8 cellular contexts compared by ENCODE assay signal in genomic region chr1:32071758-32072621, GRCh38. TPM values are rescaled to one million over a fixed set of nuclear protein-coding genes. Genes with fewer than 3 reads are reported as not detected.
A peak's percentile ranks its signal among the peaks of the same experiment; 100 is the strongest.
DNase-seq lines count a peak whose midpoint lies in the region; ATAC-seq and TF ChIP-seq lines count a peak whose summit lies in the region.

No MANE protein-coding gene starts in this region.

- peak; percentile 69 for DNase-seq in DMS53 (lab: John Stamatoyannopoulos, UW)
- DNase-seq in IMR-90: peak; percentile 84
- DNase-seq in activated T-helper 2 cell treated with anti-CD3 and anti-CD28 coated beads, Interferon-gamma antibody, Interleukin-2, Interleukin-4, amounts not matched to agents 10 μg/mL and 5 μg/mL and 100 μg/mL, durations not matched to agents 14 hours and 24 hours and 36 hours (ENCODE audit: low spot score): no peak
- no peak for DNase-seq in stimulated activated effector memory CD8-positive, alpha-beta T cell treated with anti-CD3 and anti-CD28 coated beads, Interleukin-12 subunit alpha, Interleukin-12 subunit beta, amount 100 ng/mL, for 72 hours (ENCODE audit: low spot score in 2 of 2)
- no peak for DNase-seq in MV-4-11 (lab: John Stamatoyannopoulos, UW)

- H3K79me1 ChIP-seq in IMR-90 (ENCODE audit: low read depth in 1 of 2, low read length in 2 of 2): peaks cover 18 to 61% of the 10 kb centered on the region in 2 experiments

- peaks cover 27% of the 10 kb centered on the region for H3K4me1 Mint-ChIP-seq in activated T-helper 2 cell treated with anti-CD3 and anti-CD28 coated beads, Interferon-gamma antibody, Interleukin-2, Interleukin-4, amounts not matched to agents 10 μg/mL and 5 μg/mL and 100 μg/mL, durations not matched to agents 14 hours and 24 hours and 36 hours (ENCODE audit: low read depth)
- H3K4me1 Mint-ChIP-seq in stimulated activated effector memory CD8-positive, alpha-beta T cell treated with anti-CD3 and anti-CD28 coated beads, Interleukin-12 subunit alpha, Interleukin-12 subunit beta, amount 100 ng/mL, for 72 hours: peaks cover 36% of the 10 kb centered on the region

- H3K23ac ChIP-seq in IMR-90 (ENCODE audit: low read depth, low read length): peak overlapping the region; percentile 99

- H3K9me3 ChIP-seq in IMR-90 (ENCODE audit: control insufficient read depth, insufficient read depth, low read length): no peaks in the 10 kb centered on the region
- no peaks in the 10 kb centered on the region for H3K9me3 ChIP-seq in iPS-15b (ENCODE audit: control insufficient read depth, insufficient read depth, low read length)

- H2AK9ac ChIP-seq in IMR-90 (replicated peaks; ENCODE audit: low read depth, low read length, poor library complexity): peak overlapping the region; percentile 99

- peak; percentile 6 for ATAC-seq in IMR-90 (ENCODE audit: low read depth)
- ATAC-seq in stimulated activated effector memory CD8-positive, alpha-beta T cell treated with anti-CD3 and anti-CD28 coated beads, Interleukin-12 subunit alpha, Interleukin-12 subunit beta, amount 100 ng/mL, for 72 hours: peak; percentile 58
- no peak for ATAC-seq in HG02610 (IDR thresholded peaks at IDR 0.05; ENCODE audit: unreplicated experiment)
- ATAC-seq in GM21737 (IDR thresholded peaks at IDR 0.05; ENCODE audit: unreplicated experiment): no peak

- H3K4me1 ChIP-seq in IMR-90 (ENCODE audit: control insufficient read depth, insufficient read depth, low read length): peaks cover 10% of the 10 kb centered on the region
- peaks cover 19% of the 10 kb centered on the region for H3K4me1 ChIP-seq in iPS-15b (ENCODE audit: control insufficient read depth, insufficient read depth, low read length)

- H2AK5ac ChIP-seq in IMR-90 (ENCODE audit: low read depth, low read length): peak overlapping the region; percentile 87

- no peaks in the 10 kb centered on the region for H3K27me3 Mint-ChIP-seq in activated T-helper 2 cell treated with anti-CD3 and anti-CD28 coated beads, Interferon-gamma antibody, Interleukin-2, Interleukin-4, amounts not matched to agents 10 μg/mL and 5 μg/mL and 100 μg/mL, durations not matched to agents 14 hours and 24 hours and 36 hours (ENCODE audit: low read depth)

- intact Hi-C loops in IMR-90 (cut with micrococcal nuclease): loop anchor here (2.0 to 5.0 kb wide), 2 partner anchors 35 to 109 kb away; partner anchors contain the start of gene KPNA6
- intact Hi-C loops in activated T-helper 2 cell treated with anti-CD3 and anti-CD28 coated beads, Interferon-gamma antibody, Interleukin-2, Interleukin-4, amounts not matched to agents 10 μg/mL and 5 μg/mL and 100 μg/mL, durations not matched to agents 14 hours and 24 hours and 36 hours (cut with micrococcal nuclease): loop anchor here (1.0 to 10.0 kb wide), 6 partner anchors 35 to 965 kb away; partner anchors contain the start of genes AK2, KHDRBS1, PEF1 and ZBTB8OS

- H2BK15ac ChIP-seq in IMR-90 (ENCODE audit: low read depth, low read length): peak overlapping the region; percentile 88

- POLR2A ChIA-PET in IMR-90 (lab: Charles Lee; ENCODE audit: unreplicated experiment): interaction anchor here (0.5 to 1.2 kb wide), 3 partner anchors 9 to 434 kb away, joined by 3 to 12 read pairs (median 5); no protein-coding TSS in a partner anchor

- peak overlapping the region; percentile 99 for H2AFZ ChIP-seq in IMR-90 (replicated peaks; ENCODE audit: low read length, poor library complexity)

- H4K20me1 ChIP-seq in IMR-90 (ENCODE audit: insufficient read depth, low read length): peaks cover 9% of the 10 kb centered on the region

- TF ChIP-seq POLR2A in IMR-90 (IDR thresholded peaks at IDR 0.05; ENCODE audit: low read depth, low read length): no peak

- H3K27me3 ChIP-seq in IMR-90 (ENCODE audit: control insufficient read depth, insufficient read depth, low read length) (no peaks in the 10 kb centered on the region), iPS-15b (ENCODE audit: control insufficient read depth, insufficient read depth, low read length) (no peaks in the 10 kb centered on the region)

- H3K56ac ChIP-seq in IMR-90 (ENCODE audit: extremely low read depth, insufficient read depth, low read length): peak overlapping the region; percentile 93

- peak overlapping the region; percentile 92 for H2BK120ac ChIP-seq in IMR-90 (ENCODE audit: low read depth, low read length)

- H3K36me3 Mint-ChIP-seq in activated T-helper 2 cell treated with anti-CD3 and anti-CD28 coated beads, Interferon-gamma antibody, Interleukin-2, Interleukin-4, amounts not matched to agents 10 μg/mL and 5 μg/mL and 100 μg/mL, durations not matched to agents 14 hours and 24 hours and 36 hours (ENCODE audit: low read depth): peaks cover 22% of the 10 kb centered on the region
- peaks cover 50% of the 10 kb centered on the region for H3K36me3 Mint-ChIP-seq in stimulated activated effector memory CD8-positive, alpha-beta T cell treated with anti-CD3 and anti-CD28 coated beads, Interleukin-12 subunit alpha, Interleukin-12 subunit beta, amount 100 ng/mL, for 72 hours

- peak overlapping the region; percentile 88 for H4K5ac ChIP-seq in IMR-90 (ENCODE audit: low read depth, low read length)

- peak; percentile 18; the same call in 1 of the 2 replicates for TF ChIP-seq RAD21 in IMR-90 (IDR thresholded peaks at IDR 0.05; ENCODE audit: low read length)

- peak overlapping the region; percentile 99 for H3K4ac ChIP-seq in IMR-90 (ENCODE audit: low read depth, low read length)

- no TSS peak for BruUV-seq in IMR-90 (replicated peaks; lab: Mats Ljungman, UMichigan)

- peaks cover 12% of the 10 kb centered on the region for H3K36me3 ChIP-seq in IMR-90 (ENCODE audit: control insufficient read depth, insufficient read depth, low read length)
- peaks cover 10% of the 10 kb centered on the region for H3K36me3 ChIP-seq in iPS-15b (ENCODE audit: control insufficient read depth, insufficient read depth, low read length)

- H4K91ac ChIP-seq in IMR-90 (ENCODE audit: insufficient read depth, low read depth, low read length): peak overlapping the region; percentile 98

- in situ Hi-C loops in IMR-90 (cut with MboI; ENCODE audit: low sequenced_read_pairs): no loop called here

- dilution Hi-C loops in IMR-90 (cut with HindIII; ENCODE audit: low sequenced_read_pairs, unreplicated experiment): no loop called here

- peak overlapping the region; percentile 91 for H3K4me2 ChIP-seq in IMR-90 (ENCODE audit: low read depth, low read length)

- TF ChIP-seq CTCF in IMR-90 (conservative IDR thresholded peaks at IDR 0.05; ENCODE audit: low read depth, low read length): no peak

- 0% methylated on average over 5 of the region's 14 CpGs; no CpG with 5 or more reads in 1 of the 2 experiments for WGBS in IMR-90 (ENCODE audit: extremely low coverage in 2 of 2, insufficient read length in 1 of 2), 2 experiments

- H3K4me3 ChIP-seq in IMR-90 (ENCODE audit: insufficient read depth, low read depth, low read length) (peak overlapping the region; percentile 84), iPS-15b (ENCODE audit: low read depth, low read length) (peak overlapping the region; percentile 89)

- peak overlapping the region; percentile 85 for H3K27ac Mint-ChIP-seq in activated T-helper 2 cell treated with anti-CD3 and anti-CD28 coated beads, Interferon-gamma antibody, Interleukin-2, Interleukin-4, amounts not matched to agents 10 μg/mL and 5 μg/mL and 100 μg/mL, durations not matched to agents 14 hours and 24 hours and 36 hours
- H3K27ac Mint-ChIP-seq in stimulated activated effector memory CD8-positive, alpha-beta T cell treated with anti-CD3 and anti-CD28 coated beads, Interleukin-12 subunit alpha, Interleukin-12 subunit beta, amount 100 ng/mL, for 72 hours: peak overlapping the region; percentile 95

- H3K18ac ChIP-seq in IMR-90 (ENCODE audit: low read depth, low read length): peak overlapping the region; percentile 87

- H3K9me1 ChIP-seq in IMR-90 (ENCODE audit: insufficient read depth, low read length): peaks cover 15% of the 10 kb centered on the region

- H4K8ac ChIP-seq in IMR-90 (ENCODE audit: low read depth in 2 of 2, low read length in 2 of 2): peak overlapping the region; percentile 94

- peak overlapping the region; percentile 99 for H3K14ac ChIP-seq in IMR-90 (replicated peaks; ENCODE audit: low read depth, low read length)

- H3K4me3 Mint-ChIP-seq in activated T-helper 2 cell treated with anti-CD3 and anti-CD28 coated beads, Interferon-gamma antibody, Interleukin-2, Interleukin-4, amounts not matched to agents 10 μg/mL and 5 μg/mL and 100 μg/mL, durations not matched to agents 14 hours and 24 hours and 36 hours (ENCODE audit: low read depth): peak overlapping the region; percentile 87
- H3K4me3 Mint-ChIP-seq in stimulated activated effector memory CD8-positive, alpha-beta T cell treated with anti-CD3 and anti-CD28 coated beads, Interleukin-12 subunit alpha, Interleukin-12 subunit beta, amount 100 ng/mL, for 72 hours: peak overlapping the region; percentile 96

- H3K9ac ChIP-seq in IMR-90 (ENCODE audit: low read depth, low read length): peak overlapping the region; percentile 78
- H3K9ac ChIP-seq in iPS-15b (ENCODE audit: low read depth, low read length): peak overlapping the region; percentile 58

- peak overlapping the region; percentile 96 for H2BK5ac ChIP-seq in IMR-90 (ENCODE audit: low read depth, low read length, poor library complexity, severe bottlenecking)

- H3K27ac ChIP-seq in IMR-90 (ENCODE audit: insufficient read depth, low read length): peak overlapping the region; percentile 90

- peak overlapping the region; percentile 88 for H2BK20ac ChIP-seq in IMR-90 (ENCODE audit: low read depth, low read length)

- H3K9me3 Mint-ChIP-seq in activated T-helper 2 cell treated with anti-CD3 and anti-CD28 coated beads, Interferon-gamma antibody, Interleukin-2, Interleukin-4, amounts not matched to agents 10 μg/mL and 5 μg/mL and 100 μg/mL, durations not matched to agents 14 hours and 24 hours and 36 hours: no peaks in the 10 kb centered on the region
- H3K9me3 Mint-ChIP-seq in stimulated activated effector memory CD8-positive, alpha-beta T cell treated with anti-CD3 and anti-CD28 coated beads, Interleukin-12 subunit alpha, Interleukin-12 subunit beta, amount 100 ng/mL, for 72 hours: no peaks in the 10 kb centered on the region

- CTCF ChIA-PET in IMR-90 (lab: Yijun Ruan, JAX): interaction anchor here (0.6 to 1.4 kb wide), 3 partner anchors 9 to 192 kb away, joined by 3 to 5 read pairs (median 3); no protein-coding TSS in a partner anchor

RNA-seq across cellular contexts. Expression of gene TMEM39B, which starts 0.7 kb away (rescaled TPM):
- 4.4 and 6.5 TPM in 2 replicates for total RNA-seq in IMR-90 (2012; rRNA removed)
- 28.7 and 30.2 TPM in 2 replicates for polyA plus RNA-seq in IMR-90 (2012; rRNA removed)
- 21.5 and 31.3 TPM in 2 replicates for polyA plus RNA-seq in IMR-90 (2012; cell fraction: cytosol; rRNA removed)
- 26.5 and 45.9 TPM in 2 replicates for polyA plus RNA-seq in IMR-90 (2012; cell fraction: nucleus; rRNA removed; ENCODE audit: low replicate concordance)
- 32.5 and 34.5 TPM in 2 replicates for total RNA-seq in activated T-helper 2 cell treated with anti-CD3 and anti-CD28 coated beads, Interferon-gamma antibody, Interleukin-2, Interleukin-4, amounts not matched to agents 10 μg/mL and 5 μg/mL and 100 μg/mL, durations not matched to agents 14 hours and 24 hours and 36 hours

RNA-seq across cellular contexts. Expression of gene KPNA6, which starts 35.9 kb away (rescaled TPM):
- total RNA-seq in IMR-90 (2012; rRNA removed): 50.7 and 53.6 TPM in 2 replicates
- 25.4 and 27.0 TPM in 2 replicates for polyA plus RNA-seq in IMR-90 (2012; rRNA removed)
- polyA plus RNA-seq in IMR-90 (2012; cell fraction: cytosol; rRNA removed): 12.2 and 17.0 TPM in 2 replicates
- 6.5 and 17.8 TPM in 2 replicates for polyA plus RNA-seq in IMR-90 (2012; cell fraction: nucleus; rRNA removed; ENCODE audit: low replicate concordance)
- 81.2 and 84.0 TPM in 2 replicates for total RNA-seq in activated T-helper 2 cell treated with anti-CD3 and anti-CD28 coated beads, Interferon-gamma antibody, Interleukin-2, Interleukin-4, amounts not matched to agents 10 μg/mL and 5 μg/mL and 100 μg/mL, durations not matched to agents 14 hours and 24 hours and 36 hours

RNA-seq across cellular contexts. Expression of gene KHDRBS1, which starts 58.3 kb away (rescaled TPM):
- total RNA-seq in IMR-90 (2012; rRNA removed): 33.7 and 39.7 TPM in 2 replicates
- polyA plus RNA-seq in IMR-90 (2012; rRNA removed): 52.6 and 67.6 TPM in 2 replicates
- polyA plus RNA-seq in IMR-90 (2012; cell fraction: cytosol; rRNA removed): 40.2 and 51.4 TPM in 2 replicates
- polyA plus RNA-seq in IMR-90 (2012; cell fraction: nucleus; rRNA removed; ENCODE audit: low replicate concordance): 41.3 and 49.0 TPM in 2 replicates
- 177 and 178 TPM in 2 replicates for total RNA-seq in activated T-helper 2 cell treated with anti-CD3 and anti-CD28 coated beads, Interferon-gamma antibody, Interleukin-2, Interleukin-4, amounts not matched to agents 10 μg/mL and 5 μg/mL and 100 μg/mL, durations not matched to agents 14 hours and 24 hours and 36 hours

Comparison
In these comparisons a context has a peak if more than half of its experiments do, and no peak if none do; other contexts are left out.
1. DNase-seq: peak in DMS53 (single experiment) and IMR-90 (single experiment); none in activated T-helper 2 cell treated with anti-CD3 and anti-CD28 coated beads, Interferon-gamma antibody, Interleukin-2, Interleukin-4, amounts not matched to agents 10 μg/mL and 5 μg/mL and 100 μg/mL, durations not matched to agents 14 hours and 24 hours and 36 hours (single experiment), stimulated activated effector memory CD8-positive, alpha-beta T cell treated with anti-CD3 and anti-CD28 coated beads, Interleukin-12 subunit alpha, Interleukin-12 subunit beta, amount 100 ng/mL, for 72 hours (0 of 2) and MV-4-11 (single experiment).
2. ATAC-seq: peak in IMR-90 (single experiment) and stimulated activated effector memory CD8-positive, alpha-beta T cell treated with anti-CD3 and anti-CD28 coated beads, Interleukin-12 subunit alpha, Interleukin-12 subunit beta, amount 100 ng/mL, for 72 hours (single experiment); none in HG02610 (single experiment) and GM21737 (single experiment).